ENCODE assay signal across 10 cellular contexts in genomic region chr7:100613447-100614185, GRCh38. TPM values are rescaled to one million over a fixed set of nuclear protein-coding genes. Genes with fewer than 3 reads are reported as not detected.
A peak's percentile ranks its signal among the peaks of the same experiment; 100 is the strongest.
DNase-seq lines count a peak whose midpoint lies in the region; ATAC-seq, FAIRE-seq and TF ChIP-seq lines count a peak whose summit lies in the region.
"Had no signal": no experiment of that assay in that cellular context is flagged by ENCODE, and none has a peak within 500 bp of the region (broad histone marks: within the 10 kb centered on the region; RNA-seq: fewer than 3 reads in every experiment).

No MANE protein-coding gene starts in this region.

- POLR2A ChIA-PET in activated CD4-positive, alpha-beta memory T cell treated with anti-CD3 and anti-CD28 coated beads for 36 hours (lab: Charles Lee) = interaction anchor here (0.7 to 2.1 kb wide), 3 partner anchors 16 to 59 kb away, joined by 4 to 31 read pairs (median 7); partner anchors contain the start of genes FBXO24, GNB2 and LRCH4

- H3K4me1 ChIP-seq in kidney (ENCODE audit: control insufficient read depth in 1 of 2, insufficient read depth in 1 of 2, low read depth in 1 of 2, low read length in 2 of 2) = peaks cover 0 to 8% of the 10 kb centered on the region in 2 donors
- H3K4me1 ChIP-seq in tibial artery = peaks cover 0 to 17% (median 13%) of the 10 kb centered on the region in 4 donors

- H3K27me3 ChIP-seq in tibial artery = no peaks in the 10 kb centered on the region

- FAIRE-seq in kidney (lab: Jason Lieb, UNC) = no peak

- peaks cover 2% of the 10 kb centered on the region for H3K36me3 Mint-ChIP-seq in activated T-cell treated with anti-CD3 and anti-CD28 coated beads, Interleukin-2, amount 50 U/mL, for 4 hours (ENCODE audit: insufficient read depth)
- H3K36me3 Mint-ChIP-seq in activated CD4-positive, alpha-beta memory T cell treated with anti-CD3 and anti-CD28 coated beads for 36 hours = no peaks in the 10 kb centered on the region

- peak overlapping the region; percentile 81 for H3K4me3 Mint-ChIP-seq in activated T-cell treated with anti-CD3 and anti-CD28 coated beads, Interleukin-2, amount 50 U/mL, for 4 hours
- peak overlapping the region; percentile 78 for H3K4me3 Mint-ChIP-seq in activated CD4-positive, alpha-beta memory T cell treated with anti-CD3 and anti-CD28 coated beads for 36 hours

- ATAC-seq in activated T-cell treated with anti-CD3 and anti-CD28 coated beads, Interleukin-2, amount 50 U/mL, for 4 hours = no peak

- intact Hi-C loops in activated CD4-positive, alpha-beta memory T cell treated with anti-CD3 and anti-CD28 coated beads for 36 hours (cut with micrococcal nuclease) = loop anchor here (2.0 kb wide), 1 partner anchor 75 kb away; the partner anchor contains the start of gene AGFG2
- intact Hi-C loops in kidney (cut with DNase I) = no loop called here
- intact Hi-C loops in tibial artery (cut with DNase I; ENCODE audit: low total_unique reads) = no loop called here

- H3K4me3 ChIP-seq in kidney (ENCODE audit: low read length in 2 of 2) (peak overlapping the region in 1 of 2 donors; percentile 75), tibial artery (peak overlapping the region; percentile 81 to 99)

- no peaks in the 10 kb centered on the region for H3K9me3 Mint-ChIP-seq in activated T-cell treated with anti-CD3 and anti-CD28 coated beads, Interleukin-2, amount 50 U/mL, for 4 hours
- H3K9me3 Mint-ChIP-seq in activated CD4-positive, alpha-beta memory T cell treated with anti-CD3 and anti-CD28 coated beads for 36 hours = no peaks in the 10 kb centered on the region

- no peak for DNase-seq in activated T-cell treated with anti-CD3 and anti-CD28 coated beads, Interleukin-2, amount 50 U/mL, for 4 hours
- no peak for DNase-seq in activated T-cell treated with anti-CD3 and anti-CD28 coated beads, Interleukin-2, amount 50 U/mL, for 1 hour
- no peak for DNase-seq in activated CD4-positive, alpha-beta memory T cell treated with anti-CD3 and anti-CD28 coated beads for 36 hours
- peak; percentile 81 for DNase-seq in kidney
- no peak for DNase-seq in tibial artery
- DNase-seq in G401 (ENCODE audit: low spot score) = no peak
- no peak for DNase-seq in SW480 (ENCODE audit: low spot score)
- DNase-seq in NCI-H1694 treated with DMSO at 0.1 percent for 48 hours (lab: John Stamatoyannopoulos, UW) = no peak
- DNase-seq: stimulated activated naive CD4-positive, alpha-beta T cell treated with Interleukin-2 at 50 U/mL for 16 hours had no signal

- H3K9ac ChIP-seq in kidney (ENCODE audit: low read length in 2 of 2) = no peak overlapping the region

- H3K27me3 Mint-ChIP-seq in activated T-cell treated with anti-CD3 and anti-CD28 coated beads, Interleukin-2, amount 50 U/mL, for 4 hours (ENCODE audit: low read depth) = no peaks in the 10 kb centered on the region
- H3K27me3 Mint-ChIP-seq in activated CD4-positive, alpha-beta memory T cell treated with anti-CD3 and anti-CD28 coated beads for 36 hours = no peaks in the 10 kb centered on the region

- peaks cover 14% of the 10 kb centered on the region for H3K4me1 Mint-ChIP-seq in activated T-cell treated with anti-CD3 and anti-CD28 coated beads, Interleukin-2, amount 50 U/mL, for 4 hours (ENCODE audit: low read depth)
- H3K4me1 Mint-ChIP-seq in activated CD4-positive, alpha-beta memory T cell treated with anti-CD3 and anti-CD28 coated beads for 36 hours (ENCODE audit: low read depth) = peaks cover 14% of the 10 kb centered on the region

- H3K9me3 ChIP-seq in kidney (ENCODE audit: control insufficient read depth in 1 of 2, low read length in 2 of 2) = no peaks in the 10 kb centered on the region
- no peaks in the 10 kb centered on the region for H3K9me3 ChIP-seq in tibial artery

- H3K27ac ChIP-seq in kidney (ENCODE audit: low read depth in 2 of 2, low read length in 2 of 2) = no peak overlapping the region
- H3K27ac ChIP-seq in tibial artery = peak overlapping the region; percentile 85 to 91

- in situ Hi-C loops in G401 (cut with HindIII; ENCODE audit: low sequenced_read_pairs) = no loop called here

- CTCF ChIA-PET in activated CD4-positive, alpha-beta memory T cell treated with anti-CD3 and anti-CD28 coated beads for 36 hours (lab: Charles Lee) = interaction anchor here (0.6 to 3.1 kb wide), 11 partner anchors 10 to 461 kb away, joined by 3 to 33 read pairs (median 5); partner anchors contain the start of gene POP7

- TF ChIP-seq CTCF in kidney (IDR thresholded peaks at IDR 0.05; ENCODE audit: borderline replicate concordance, extremely low read depth, insufficient read depth) (no peak), tibial artery (IDR thresholded peaks at IDR 0.05) (no peak)

- no peaks in the 10 kb centered on the region for H3K36me3 ChIP-seq in kidney (ENCODE audit: control insufficient read depth in 1 of 2, insufficient read depth in 2 of 2, low read length in 2 of 2)
- H3K36me3 ChIP-seq in tibial artery = peaks cover 0 to 21% (median 5%) of the 10 kb centered on the region in 3 donors

- H3K27ac Mint-ChIP-seq in activated CD4-positive, alpha-beta memory T cell treated with anti-CD3 and anti-CD28 coated beads for 36 hours = no peak overlapping the region

RNA-seq across cellular contexts. Expression of gene MOSPD3, which starts 1.3 kb away (rescaled TPM):
- total RNA-seq in activated T-cell treated with anti-CD3 and anti-CD28 coated beads, Interleukin-2, amount 50 U/mL, for 4 hours = 1 to 10 TPM; 7.8 to 8.4 (median 7.9) TPM
- total RNA-seq in activated CD4-positive, alpha-beta memory T cell treated with anti-CD3 and anti-CD28 coated beads for 36 hours = 10 to 100 TPM; 14.0 to 14.4 TPM
- total RNA-seq in kidney = 18.2 TPM
- 30.6 TPM for polyA plus RNA-seq in kidney (ENCODE audit: insufficient read depth, low read depth, low replicate concordance)
- total RNA-seq in G401 (2014; rRNA removed; shearing (Covaris generic)) = 12.9 and 52.9 TPM in 2 replicates

RNA-seq across cellular contexts. Expression of gene PCOLCE, which starts 11.5 kb away (rescaled TPM):
- 1 to 10 TPM; 1.4 to 3.1 (median 2.0) TPM for total RNA-seq in activated T-cell treated with anti-CD3 and anti-CD28 coated beads, Interleukin-2, amount 50 U/mL, for 4 hours
- total RNA-seq in activated CD4-positive, alpha-beta memory T cell treated with anti-CD3 and anti-CD28 coated beads for 36 hours = 10 to 100 TPM in 1 of 2 experiments, 1 to 10 TPM in 1; 9.2 to 11.0 TPM
- 51.5 TPM for total RNA-seq in kidney
- 42.9 TPM for polyA plus RNA-seq in kidney (ENCODE audit: insufficient read depth, low read depth, low replicate concordance)
- total RNA-seq in G401 (2014; rRNA removed; shearing (Covaris generic)) = 72.9 and 82.8 TPM in 2 replicates

RNA-seq across cellular contexts. Expression of gene FBXO24, which starts 27.5 kb away (rescaled TPM):
- under 1 TPM; 0.14 to 0.40 (median 0.34) TPM for total RNA-seq in activated T-cell treated with anti-CD3 and anti-CD28 coated beads, Interleukin-2, amount 50 U/mL, for 4 hours
- 1 to 10 TPM; 2.2 to 2.6 TPM for total RNA-seq in activated CD4-positive, alpha-beta memory T cell treated with anti-CD3 and anti-CD28 coated beads for 36 hours
- 0.60 TPM for total RNA-seq in kidney
- polyA plus RNA-seq in kidney (ENCODE audit: insufficient read depth, low read depth, low replicate concordance) = 0.95 TPM
- 0.78 TPM in 1 of 2 replicates, not detected in the other for total RNA-seq in G401 (2014; rRNA removed; shearing (Covaris generic))
- total RNA-seq: dermis blood vessel endothelial cell had no signal

RNA-seq across cellular contexts. Expression of gene LRCH4, which starts 27.7 kb away (rescaled TPM):
- 10 to 100 TPM; 69.3 to 75.5 (median 73.1) TPM for total RNA-seq in activated T-cell treated with anti-CD3 and anti-CD28 coated beads, Interleukin-2, amount 50 U/mL, for 4 hours
- total RNA-seq in activated CD4-positive, alpha-beta memory T cell treated with anti-CD3 and anti-CD28 coated beads for 36 hours = 10 to 100 TPM; 93.4 to 97.7 TPM
- 62.9 TPM for total RNA-seq in kidney
- 23.2 TPM for polyA plus RNA-seq in kidney (ENCODE audit: insufficient read depth, low read depth, low replicate concordance)
- 6.5 and 12.1 TPM in 2 replicates for total RNA-seq in G401 (2014; rRNA removed; shearing (Covaris generic))

RNA-seq across cellular contexts. Expression of gene TFR2, which starts 27.7 kb away (rescaled TPM):
- total RNA-seq in activated T-cell treated with anti-CD3 and anti-CD28 coated beads, Interleukin-2, amount 50 U/mL, for 4 hours = 10 to 100 TPM; 11.8 to 16.1 (median 15.4) TPM
- 1 to 10 TPM; 8.7 to 9.9 TPM for total RNA-seq in activated CD4-positive, alpha-beta memory T cell treated with anti-CD3 and anti-CD28 coated beads for 36 hours
- 0.79 TPM for total RNA-seq in kidney
- polyA plus RNA-seq in kidney (ENCODE audit: insufficient read depth, low read depth, low replicate concordance) = 0.22 TPM
- 1.1 and 1.7 TPM in 2 replicates for total RNA-seq in G401 (2014; rRNA removed; shearing (Covaris generic))

Comparison
In these comparisons a context has a peak if more than half of its experiments do, and no peak if none do; other contexts are left out.
1. H3K27ac ChIP-seq: peak in tibial artery (2 of 2); none in kidney (0 of 2).